Comparison of ENCODE assay signal across 1 cellular context in the genomic region with DNA sequence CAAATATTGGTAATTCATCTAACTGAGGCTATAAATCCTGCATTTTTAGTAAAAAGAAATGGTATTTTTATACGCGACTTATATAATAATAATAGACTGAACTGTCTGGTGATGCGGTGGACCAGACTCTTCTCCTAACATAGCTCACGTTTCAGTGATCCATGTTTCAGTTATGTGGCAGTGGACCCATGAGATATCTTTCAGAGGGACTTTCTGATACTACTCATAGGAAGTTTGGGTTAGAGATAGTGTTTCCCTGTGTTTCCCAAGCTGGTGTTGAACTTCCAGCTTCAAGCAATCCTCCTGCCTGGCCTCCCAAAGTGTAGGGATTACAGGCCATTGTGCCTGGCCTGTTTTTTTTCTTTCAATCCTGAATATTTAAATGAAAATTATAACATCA.
TF ChIP-seq lines count a peak whose summit lies in the region.

No MANE protein-coding gene starts in this region.

TF ChIP-seq in IMR-90, 13 proteins besides CTCF, POLR2A, EP300 and RAD21:
- TF ChIP-seq MAFK (IDR thresholded peaks at IDR 0.05; ENCODE audit: low read depth, low read length), result no peak
- peak; percentile 24; the same call in 1 of the 2 replicates for TF ChIP-seq BHLHE40 (IDR thresholded peaks at IDR 0.05; ENCODE audit: low read depth, low read length)
TF ChIP-seq in IMR-90: peak in this region for 1.
